In genomic region chr10:35090162-35090954, GRCh38 we compare ENCODE assay signal across 1 cellular context.
TF ChIP-seq lines count a peak whose summit lies in the region.

Gene CUL2, minus strand, starts transcription at chr10:35090341. Its CDS starts 19,024 bp downstream, at chr10:35071317.

TF ChIP-seq in IMR-90, 13 proteins besides CTCF, POLR2A, EP300 and RAD21 (continued from another document):
- TF ChIP-seq FOS (IDR thresholded peaks at IDR 0.05; ENCODE audit: low read depth, low read length): no peak
- TF ChIP-seq MAFK (IDR thresholded peaks at IDR 0.05; ENCODE audit: low read depth, low read length): no peak
- TF ChIP-seq SMC3 (IDR thresholded peaks at IDR 0.05; ENCODE audit: low read depth, low read length): no peak
- peak; percentile 99 for TF ChIP-seq CEBPB (IDR thresholded peaks at IDR 0.05; ENCODE audit: low read depth, low read length)
